ENCODE assay signal across 31 cellular contexts in the genomic region with DNA sequence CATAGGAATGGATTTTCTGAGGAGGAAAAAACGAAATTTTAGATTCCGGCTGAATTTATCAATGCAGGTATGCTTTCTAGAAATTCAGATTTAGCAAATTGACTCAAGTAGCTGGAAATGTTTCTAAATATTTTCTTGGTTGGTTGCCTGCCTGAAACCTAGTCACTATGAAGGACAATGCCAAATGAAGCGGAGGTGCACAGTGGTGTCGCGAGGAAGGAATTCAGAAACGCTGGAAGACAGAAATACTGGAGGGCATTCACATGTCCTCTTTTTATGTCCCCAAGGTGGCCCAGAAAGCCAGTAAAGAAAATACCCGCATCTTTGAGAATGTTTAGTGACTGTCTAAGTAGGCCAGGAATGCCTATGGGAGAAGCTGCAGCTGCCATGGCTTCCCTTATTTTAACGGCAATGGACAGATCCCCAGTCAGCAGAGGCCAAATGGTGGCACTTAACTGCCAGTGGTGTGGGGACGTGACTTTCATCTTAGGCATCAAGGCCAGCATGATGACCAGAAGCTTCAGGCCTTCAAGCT. TPM values are rescaled to one million over a fixed set of nuclear protein-coding genes. Genes with fewer than 3 reads are reported as not detected.
"Had no signal": no experiment of that assay in that cellular context is flagged by ENCODE, and none has a peak within 500 bp of the region (broad histone marks: within the 10 kb centered on the region; RNA-seq: fewer than 3 reads in every experiment).

No MANE protein-coding gene starts in this region.

- H3K27me3 ChIP-seq: adrenal gland, body of pancreas, esophagus muscularis mucosa, gastrocnemius medialis had no signal

- H3K9me3 ChIP-seq: adrenal gland, body of pancreas, esophagus muscularis mucosa, gastrocnemius medialis had no signal

- DNase-seq: activated B cell treated with CpG ODN at 0.5 μM for 24 hours; activated CD4-positive, alpha-beta T cell treated with anti-CD3 and anti-CD28 coated beads for 48 hours; activated CD4-positive, alpha-beta T cell treated with anti-CD3 and anti-CD28 coated beads, Interleukin-2, amount 50 U/mL, for 1 hour; activated CD4-positive, alpha-beta T cell treated with anti-CD3 and anti-CD28 coated beads, Interleukin-2, amount 50 U/mL, for 48 hours; activated CD8-positive, alpha-beta memory T cell treated with anti-CD3 and anti-CD28 coated beads for 24 hours; activated CD8-positive, alpha-beta T cell treated with anti-CD3 and anti-CD28 coated beads for 36 hours; activated effector memory CD4-positive, alpha-beta T cell treated with anti-CD3 and anti-CD28 coated beads, Interleukin-2, amount 50 U/mL, for 16 hours; activated naive CD4-positive, alpha-beta T cell treated with anti-CD3 and anti-CD28 coated beads for 36 hours; activated naive CD8-positive, alpha-beta T cell treated with anti-CD3 and anti-CD28 coated beads for 36 hours; activated naive CD8-positive, alpha-beta T cell treated with anti-CD3 and anti-CD28 coated beads, Interleukin-2, amount 50 U/mL, for 24 hours; activated T-cell treated with anti-CD3 and anti-CD28 coated beads, Interleukin-2, amount 50 U/mL, for 4 hours; adrenal gland; amygdala; aorta; body of pancreas; caudate nucleus; cortex of kidney; dermis blood vessel endothelial cell; effector CD4-positive, alpha-beta T cell; effector memory CD8-positive, alpha-beta T cell; erythroblast; foreskin keratinocyte; gastrocnemius medialis; glutamatergic neuron; T-helper 1 cell; T-helper 17 cell; T1000; WERI-Rb-1 had no signal

- H3K27ac ChIP-seq: adrenal gland, body of pancreas, esophagus muscularis mucosa, foreskin keratinocyte, WERI-Rb-1 had no signal

- H3K4me3 ChIP-seq: adrenal gland, body of pancreas, esophagus muscularis mucosa, gastrocnemius medialis had no signal

- ATAC-seq: activated CD4-positive, CD25-positive, alpha-beta regulatory T cell treated with anti-CD3 and anti-CD28 coated beads, Interleukin-2, amount 50 U/mL, for 24 hours; activated CD8-positive, alpha-beta T cell treated with anti-CD3 and anti-CD28 coated beads for 36 hours; activated naive CD8-positive, alpha-beta T cell treated with anti-CD3 and anti-CD28 coated beads, Interleukin-2, amount 50 U/mL, for 24 hours; activated T-cell treated with anti-CD3 and anti-CD28 coated beads, Interleukin-2, amount 50 U/mL, for 4 hours; activated T-helper 17 cell treated with anti-CD3 and anti-CD28 coated beads, Interleukin-2, amount 50 U/mL, for 72 hours; body of pancreas; effector memory CD8-positive, alpha-beta T cell; foreskin keratinocyte; T-helper 17 cell had no signal

- H3K36me3 ChIP-seq: adrenal gland, esophagus muscularis mucosa, gastrocnemius medialis, WERI-Rb-1 had no signal

- H3K4me1 ChIP-seq: body of pancreas, esophagus muscularis mucosa, foreskin keratinocyte had no signal

RNA-seq across cellular contexts. Expression of gene EFR3B, which starts 15.8 kb away (rescaled TPM):
- total RNA-seq: T-helper 17 cell had no signal
